In the genomic region with DNA sequence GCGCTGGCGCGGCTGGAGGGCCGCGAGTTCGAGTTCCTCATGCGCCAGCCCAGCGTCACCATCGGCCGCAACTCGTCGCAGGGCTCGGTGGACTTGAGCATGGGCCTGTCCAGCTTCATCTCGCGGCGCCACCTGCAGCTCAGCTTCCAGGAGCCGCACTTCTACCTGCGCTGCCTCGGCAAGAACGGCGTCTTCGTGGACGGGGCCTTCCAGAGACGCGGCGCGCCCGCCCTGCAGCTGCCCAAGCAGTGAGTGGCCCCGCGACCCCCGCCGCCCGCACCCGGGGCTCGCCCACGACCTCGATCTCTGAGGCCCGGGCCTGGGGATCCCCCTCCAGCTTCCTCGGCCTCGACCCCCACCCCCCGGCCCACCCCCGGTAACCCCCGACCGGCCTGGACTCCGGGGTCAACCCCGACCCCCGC, we compare ENCODE assay signal across 8 cellular contexts. TPM values are rescaled to one million over a fixed set of nuclear protein-coding genes. Genes with fewer than 3 reads are reported as not detected.
DNase-seq lines count a peak whose midpoint lies in the region; ATAC-seq, FAIRE-seq and TF ChIP-seq lines count a peak whose summit lies in the region.

No MANE protein-coding gene starts in this region.

- H3K4me3 ChIP-seq in foreskin fibroblast (ENCODE audit: low read depth in 1 of 2, low read length in 2 of 2) (peak overlapping the region; percentile 77 to 91), pancreas (peak overlapping the region; percentile 83 to 93 (median 86))

- ATAC-seq in HG02642 (IDR thresholded peaks at IDR 0.05; ENCODE audit: poor library complexity, unreplicated experiment) (peak; percentile 40), pancreas (peak; percentile 41 to 65 (median 50))

- peak overlapping the region; percentile 57 to 87 (median 74) for H3K27ac ChIP-seq in pancreas

- WGBS in pancreas, 2 donors: 1% methylated on average over 30 to 47 of the region's 47 CpGs

- TF ChIP-seq CTCF in foreskin fibroblast (IDR thresholded peaks at IDR 0.05; ENCODE audit: low read depth, low read length) (no peak), pancreas (IDR thresholded peaks at IDR 0.05) (no peak)

- no peaks in the 10 kb centered on the region for H3K9me3 ChIP-seq in pancreas

- intact Hi-C loops in pancreas (cut with DNase I): loop anchor here in 2 of 3 donors (5.0 to 10.0 kb wide), 2 partner anchors 40 to 62 kb away; no protein-coding TSS in a partner anchor

- H3K27me3 ChIP-seq in pancreas: no peaks in the 10 kb centered on the region

- DNase-seq in NCI-H2171 treated with DMSO at 0.1 percent for 48 hours (lab: John Stamatoyannopoulos, UW) (peak; percentile 10), NCI-H2171 (lab: John Stamatoyannopoulos, UW) (no peak), NCI-H146 treated with DMSO at 0.1 percent for 48 hours (lab: John Stamatoyannopoulos, UW; ENCODE audit: unreplicated experiment) (peak; percentile 4), foreskin fibroblast (peak; percentile 27 to 62), pancreas (peak; percentile 47 to 91 (median 64)), AG08395 (ENCODE audit: low spot score) (no peak)
- peak; percentile 12 to 19 for DNase-seq in activated T-helper 1 cell treated with anti-CD3 and anti-CD28 coated beads, Interleukin-2, amount 50 U/mL, for 16 hours (ENCODE audit: low read depth in 1 of 2, low spot score in 1 of 2)

- H3K4me1 ChIP-seq in pancreas: peaks cover 4 to 17% (median 8%) of the 10 kb centered on the region in 3 donors

- FAIRE-seq in pancreas (lab: Jason Lieb, UNC): no peak

- no peaks in the 10 kb centered on the region for H3K36me3 ChIP-seq in pancreas

RNA-seq across cellular contexts. Expression of gene FOXK1, which starts 0.5 kb away (rescaled TPM):
- 10 to 100 TPM; 13.8 to 20.6 (median 17.3) TPM for total RNA-seq in pancreas
- polyA plus RNA-seq in pancreas: 1 to 10 TPM; 3.9 to 8.9 TPM

Comparison
In these comparisons a context has a peak if more than half of its experiments do, and no peak if none do; other contexts are left out.
1. DNase-seq: peak in NCI-H2171 treated with DMSO at 0.1 percent for 48 hours (single experiment), NCI-H146 treated with DMSO at 0.1 percent for 48 hours (single experiment), activated T-helper 1 cell treated with anti-CD3 and anti-CD28 coated beads, Interleukin-2, amount 50 U/mL, for 16 hours (2 of 2), foreskin fibroblast (2 of 2) and pancreas (6 of 6); none in NCI-H2171 (single experiment) and AG08395 (single experiment).